8 cellular contexts compared by ENCODE assay signal in the genomic region with DNA sequence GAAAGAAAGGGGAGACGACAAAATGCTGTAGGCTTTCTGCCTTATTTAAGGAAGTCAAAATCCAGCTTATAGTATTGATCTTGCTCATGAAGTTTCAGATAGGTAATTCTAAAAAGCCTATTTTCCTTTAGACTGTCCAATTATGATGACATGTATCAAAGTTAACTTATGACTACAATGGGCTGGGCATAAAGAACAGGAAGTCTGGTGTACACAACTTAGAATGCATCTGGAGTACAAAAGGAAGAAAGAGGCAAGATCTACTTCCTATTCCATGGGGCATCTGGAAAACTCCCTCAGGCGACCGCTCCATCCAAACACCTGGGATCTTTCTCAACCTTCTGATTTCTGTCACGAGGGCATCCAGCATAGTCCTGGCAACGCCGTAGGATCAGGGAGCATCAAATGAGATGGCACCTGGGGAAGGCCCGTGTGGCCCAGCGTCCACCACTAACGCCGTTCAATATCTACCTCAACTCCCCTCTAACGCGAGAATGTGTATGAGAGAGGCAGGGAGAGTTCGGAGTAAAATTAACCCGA. TPM values are rescaled to one million over a fixed set of nuclear protein-coding genes. Genes with fewer than 3 reads are reported as not detected.
DNase-seq lines count a peak whose midpoint lies in the region; ATAC-seq and TF ChIP-seq lines count a peak whose summit lies in the region.

No MANE protein-coding gene starts in this region.

- H3K27me3 ChIP-seq in SJCRH30 (no peaks in the 10 kb centered on the region), esophagus squamous epithelium (no peaks in the 10 kb centered on the region), smooth muscle cell (ENCODE audit: low read depth) (peaks cover 32% of the 10 kb centered on the region)

- DNase-seq in activated T-cell treated with anti-CD3 and anti-CD28 coated beads for 48 hours (ENCODE audit: low read depth), result peak; percentile 2
- no peak for DNase-seq in activated T-cell treated with anti-CD3 and anti-CD28 coated beads, Interleukin-2, amount 50 U/mL, for 1 hour
- DNase-seq in SJCRH30, result no peak
- no peak for DNase-seq in esophagus squamous epithelium (lab: John Stamatoyannopoulos, UW)
- DNase-seq in pons (ENCODE audit: low spot score), result peak; percentile 14
- no peak for DNase-seq in hepatic stellate cell (ENCODE audit: low spot score)
- DNase-seq in smooth muscle cell (lab: John Stamatoyannopoulos, UW; ENCODE audit: unreplicated experiment), result no peak

- H2AFZ ChIP-seq in smooth muscle cell (ENCODE audit: low read depth), result no peak overlapping the region

- no peaks in the 10 kb centered on the region for H3F3A ChIP-seq in smooth muscle cell (ENCODE audit: low read depth)

- H3K27ac ChIP-seq in SJCRH30, result peak overlapping the region; percentile 79
- peak overlapping the region; percentile 20 to 79 (median 68) for H3K27ac ChIP-seq in esophagus squamous epithelium
- H3K27ac ChIP-seq in smooth muscle cell (ENCODE audit: low read depth), result no peak overlapping the region

- H3K9me3 ChIP-seq in SJCRH30 (replicated peaks), result no peaks in the 10 kb centered on the region
- H3K9me3 ChIP-seq in esophagus squamous epithelium, result no peaks in the 10 kb centered on the region
- H3K9me3 ChIP-seq in smooth muscle cell (replicated peaks; ENCODE audit: low read depth), result no peaks in the 10 kb centered on the region

- H3K4me1 ChIP-seq in SJCRH30 (peaks cover 6% of the 10 kb centered on the region; the same call in 1 of the 2 replicates), esophagus squamous epithelium (peaks cover 6 to 31% (median 7%) of the 10 kb centered on the region in 3 donors), smooth muscle cell (ENCODE audit: low read depth) (peaks cover 14% of the 10 kb centered on the region)

- H3K36me3 ChIP-seq in SJCRH30 (peaks cover 29% of the 10 kb centered on the region), esophagus squamous epithelium (no peaks in the 10 kb centered on the region), smooth muscle cell (ENCODE audit: low read depth) (no peaks in the 10 kb centered on the region)

- H3K9ac ChIP-seq in smooth muscle cell (ENCODE audit: low read depth), result no peak overlapping the region

- no peaks in the 10 kb centered on the region for H4K20me1 ChIP-seq in smooth muscle cell (ENCODE audit: low read depth)

- no peak for TF ChIP-seq POLR2A in esophagus squamous epithelium (IDR thresholded peaks at IDR 0.05)

- no peaks in the 10 kb centered on the region for H3K79me2 ChIP-seq in smooth muscle cell (ENCODE audit: low read depth)

- no peak overlapping the region for H3K4me2 ChIP-seq in smooth muscle cell

- 42 to 61% methylated on average over 3 to 14 of the region's 14 CpGs for WGBS in esophagus squamous epithelium, 2 donors
- WGBS in smooth muscle cell (ENCODE audit: low lambda C conversion rate), result 96% methylated on average over 14 of the region's 14 CpGs

- intact Hi-C loops in esophagus squamous epithelium (cut with DNase I), result no loop called here

- peak; percentile 10 for ATAC-seq in HG03064 (IDR thresholded peaks at IDR 0.05; ENCODE audit: low read depth, unreplicated experiment)

- no peak for TF ChIP-seq CTCF in esophagus squamous epithelium (IDR thresholded peaks at IDR 0.05)
- no peak for TF ChIP-seq CTCF in smooth muscle cell (IDR thresholded peaks at IDR 0.05; ENCODE audit: borderline replicate concordance, insufficient read depth, poor library complexity, severe bottlenecking)

- H3K4me3 ChIP-seq in SJCRH30 (peak overlapping the region; percentile 71), esophagus squamous epithelium (peak overlapping the region; percentile 47 to 74 (median 68)), smooth muscle cell (no peak overlapping the region)

RNA-seq across cellular contexts. Expression of gene FAM24B, which starts 0.5 kb away (rescaled TPM):
- 11.2 and 19.9 TPM in 2 replicates for total RNA-seq in SJCRH30 (2014; rRNA removed; shearing (Covaris generic))
- total RNA-seq in esophagus squamous epithelium (1 to 10 TPM in 2 of 4 donors, not detected in 2; 2.3 to 4.2 TPM), smooth muscle cell (not detected in 2 replicates)
- polyA plus RNA-seq in smooth muscle cell, result 0.30 TPM in 1 of 2 replicates, not detected in the other

RNA-seq across cellular contexts. Expression of gene FAM24A, which starts 31.5 kb away (rescaled TPM):
- not detected in 2 replicates for total RNA-seq in SJCRH30 (2014; rRNA removed; shearing (Covaris generic))
- total RNA-seq in esophagus squamous epithelium, result not detected
- total RNA-seq in smooth muscle cell, result not detected in 2 replicates
- polyA plus RNA-seq in smooth muscle cell, result not detected in 2 replicates

RNA-seq across cellular contexts. Expression of gene CUZD1, which starts 33.2 kb away (rescaled TPM):
- total RNA-seq in SJCRH30 (2014; rRNA removed; shearing (Covaris generic)), result 1.9 and 3.3 TPM in 2 replicates
- under 1 TPM in 2 of 4 donors, not detected in 2; 0.42 to 0.76 TPM for total RNA-seq in esophagus squamous epithelium
- 0.18 and 0.72 TPM in 2 replicates for total RNA-seq in smooth muscle cell
- polyA plus RNA-seq in smooth muscle cell, result 0.34 TPM in 1 of 2 replicates, not detected in the other

Comparison
In these comparisons a context has a peak if more than half of its experiments do, and no peak if none do; other contexts are left out.
1. DNase-seq: peak in activated T-cell treated with anti-CD3 and anti-CD28 coated beads for 48 hours (single experiment) and pons (single experiment); none in activated T-cell treated with anti-CD3 and anti-CD28 coated beads, Interleukin-2, amount 50 U/mL, for 1 hour (single experiment), SJCRH30 (0 of 2), esophagus squamous epithelium (single experiment), hepatic stellate cell (single experiment) and smooth muscle cell (single experiment).